Comparison of ENCODE assay signal across 8 cellular contexts in the genomic region with DNA sequence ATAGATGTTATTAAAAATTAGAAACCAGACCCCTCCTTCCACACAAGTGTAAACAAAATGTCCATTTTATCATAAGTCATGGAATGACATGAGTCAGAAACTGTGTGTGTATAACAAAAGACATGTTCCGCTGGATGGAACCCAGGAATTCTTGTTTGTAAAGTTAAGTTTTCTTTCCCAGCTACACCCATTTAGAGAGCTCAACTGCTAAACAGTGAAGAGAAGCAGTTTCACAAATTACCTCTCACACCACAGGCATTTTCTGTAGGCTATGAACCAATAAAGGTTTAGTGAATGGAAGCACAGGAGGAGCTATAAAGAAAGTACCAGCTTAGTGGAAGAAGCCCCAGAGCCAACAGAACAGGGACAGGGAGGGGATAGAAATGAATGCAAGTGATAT. TPM values are rescaled to one million over a fixed set of nuclear protein-coding genes. Genes with fewer than 3 reads are reported as not detected.
A peak's percentile ranks its signal among the peaks of the same experiment; 100 is the strongest.
DNase-seq lines count a peak whose midpoint lies in the region; ATAC-seq and TF ChIP-seq lines count a peak whose summit lies in the region.
"Not testable (repeated sequence)": the region's sequence is repeated elsewhere in the genome, so short reads cannot be mapped to it uniquely, and the experiment has no call there.

No MANE protein-coding gene starts in this region.

- peaks cover 32% of the 10 kb centered on the region for H3K4me1 Mint-ChIP-seq in T-helper 2 cell treated with Interferon-gamma antibody and Interleukin-4, amounts not matched to agents 5 μg/mL and 100 μg/mL, for 36 hours (ENCODE audit: low read depth)
- H3K4me1 Mint-ChIP-seq in naive thymus-derived CD8-positive, alpha-beta T cell = peaks cover 27 to 58% (median 55%) of the 10 kb centered on the region in 4 donors
- H3K4me1 Mint-ChIP-seq in stimulated activated naive CD8-positive, alpha-beta T cell treated with anti-CD3 and anti-CD28 coated beads, Interleukin-15, Interleukin-2, amounts not matched to agents 100 ng/mL and 50 ng/mL, for 24 hours (ENCODE audit: low read depth) = peaks cover 65% of the 10 kb centered on the region

- not testable (repeated sequence) for H3K27me3 Mint-ChIP-seq in T-helper 2 cell treated with Interferon-gamma antibody and Interleukin-4, amounts not matched to agents 5 μg/mL and 100 μg/mL, for 36 hours (ENCODE audit: low read depth); naive thymus-derived CD8-positive, alpha-beta T cell; stimulated activated naive CD8-positive, alpha-beta T cell treated with anti-CD3 and anti-CD28 coated beads, Interleukin-15, Interleukin-2, amounts not matched to agents 100 ng/mL and 50 ng/mL, for 24 hours

- peaks cover 0 to 12% of the 10 kb centered on the region in 2 donors for H3K4me1 ChIP-seq in right atrium auricular region

- not testable (repeated sequence) for H3K9me3 ChIP-seq in right atrium auricular region

- not testable (repeated sequence) for H3K27me3 ChIP-seq in right atrium auricular region

- POLR2A ChIA-PET in naive thymus-derived CD8-positive, alpha-beta T cell (lab: Charles Lee) = interaction anchor here (0.8 kb wide), 1 partner anchor 139 kb away, joined by 4 read pairs; no protein-coding TSS in a partner anchor

- DNase-seq in AG20443 (ENCODE audit: low spot score) (peak; percentile 11), HS-5 (ENCODE audit: low read depth) (peak; percentile 26), astrocyte of the hippocampus (ENCODE audit: low read depth, low spot score) (peak; percentile 82), epithelial cell of esophagus (ENCODE audit: low read depth) (peak; percentile 89)
- DNase-seq in T-helper 2 cell treated with Interferon-gamma antibody and Interleukin-4, amounts not matched to agents 5 μg/mL and 100 μg/mL, for 36 hours (ENCODE audit: low spot score); right atrium auricular region (ENCODE audit: low spot score); naive thymus-derived CD8-positive, alpha-beta T cell: not testable (repeated sequence)

- H3K27ac ChIP-seq in right atrium auricular region = peak overlapping the region; percentile 48 to 66

- not testable (repeated sequence) for TF ChIP-seq CTCF in epithelial cell of esophagus (IDR thresholded peaks at IDR 0.05; ENCODE audit: insufficient read depth, low read depth, low read length, missing control alignments); right atrium auricular region (IDR thresholded peaks at IDR 0.05)

- H3K9me3 Mint-ChIP-seq in T-helper 2 cell treated with Interferon-gamma antibody and Interleukin-4, amounts not matched to agents 5 μg/mL and 100 μg/mL, for 36 hours; naive thymus-derived CD8-positive, alpha-beta T cell; stimulated activated naive CD8-positive, alpha-beta T cell treated with anti-CD3 and anti-CD28 coated beads, Interleukin-15, Interleukin-2, amounts not matched to agents 100 ng/mL and 50 ng/mL, for 24 hours: not testable (repeated sequence)

- not testable (repeated sequence) for H3K4me3 ChIP-seq in epithelial cell of esophagus (ENCODE audit: low read length); right atrium auricular region

- H3K27ac Mint-ChIP-seq in T-helper 2 cell treated with Interferon-gamma antibody and Interleukin-4, amounts not matched to agents 5 μg/mL and 100 μg/mL, for 36 hours = peak overlapping the region; percentile 9
- H3K27ac Mint-ChIP-seq in naive thymus-derived CD8-positive, alpha-beta T cell = peak overlapping the region; percentile 34 to 92 (median 72)
- H3K27ac Mint-ChIP-seq in stimulated activated naive CD8-positive, alpha-beta T cell treated with anti-CD3 and anti-CD28 coated beads, Interleukin-15, Interleukin-2, amounts not matched to agents 100 ng/mL and 50 ng/mL, for 24 hours = peak overlapping the region; percentile 91

- peaks cover 18% of the 10 kb centered on the region for H3K36me3 Mint-ChIP-seq in T-helper 2 cell treated with Interferon-gamma antibody and Interleukin-4, amounts not matched to agents 5 μg/mL and 100 μg/mL, for 36 hours (ENCODE audit: low read depth)
- peaks cover 0 to 15% (median 3%) of the 10 kb centered on the region in 3 donors for H3K36me3 Mint-ChIP-seq in naive thymus-derived CD8-positive, alpha-beta T cell
- peaks cover 46% of the 10 kb centered on the region for H3K36me3 Mint-ChIP-seq in stimulated activated naive CD8-positive, alpha-beta T cell treated with anti-CD3 and anti-CD28 coated beads, Interleukin-15, Interleukin-2, amounts not matched to agents 100 ng/mL and 50 ng/mL, for 24 hours (ENCODE audit: low read depth)

- H3K4me3 Mint-ChIP-seq in T-helper 2 cell treated with Interferon-gamma antibody and Interleukin-4, amounts not matched to agents 5 μg/mL and 100 μg/mL, for 36 hours = not testable (repeated sequence)
- peak overlapping the region in 1 of 10 donors; percentile 44 for H3K4me3 Mint-ChIP-seq in naive thymus-derived CD8-positive, alpha-beta T cell
- H3K4me3 Mint-ChIP-seq in stimulated activated naive CD8-positive, alpha-beta T cell treated with anti-CD3 and anti-CD28 coated beads, Interleukin-15, Interleukin-2, amounts not matched to agents 100 ng/mL and 50 ng/mL, for 24 hours = peak overlapping the region; percentile 41

- not testable (repeated sequence) for H3K36me3 ChIP-seq in right atrium auricular region

- not testable (repeated sequence) for ATAC-seq in naive thymus-derived CD8-positive, alpha-beta T cell

RNA-seq across cellular contexts. Expression of gene GLUD1, which starts 12.4 kb away (rescaled TPM):
- total RNA-seq in right atrium auricular region = 10 to 100 TPM; 88.6 TPM
- 10 to 100 TPM; 89.8 to 91.9 TPM for total RNA-seq in naive thymus-derived CD8-positive, alpha-beta T cell
- polyA plus RNA-seq in naive thymus-derived CD8-positive, alpha-beta T cell = 100 to 1,000 TPM; 111 to 126 (median 124) TPM

RNA-seq across cellular contexts. Expression of gene SHLD2, which starts 12.8 kb away (rescaled TPM):
- total RNA-seq in right atrium auricular region = 10 to 100 TPM; 13.5 to 16.5 TPM
- 10 to 100 TPM; 24.1 to 24.5 TPM for total RNA-seq in naive thymus-derived CD8-positive, alpha-beta T cell
- 10 to 100 TPM; 17.7 to 22.5 (median 18.7) TPM for polyA plus RNA-seq in naive thymus-derived CD8-positive, alpha-beta T cell

Comparison
In these comparisons a context has a peak if more than half of its experiments do, and no peak if none do; other contexts are left out.
1. H3K27ac Mint-ChIP-seq: peak in every context shown above with its lines; median percentile 91 in stimulated activated naive CD8-positive, alpha-beta T cell treated with anti-CD3 and anti-CD28 coated beads, Interleukin-15, Interleukin-2, amounts not matched to agents 100 ng/mL and 50 ng/mL, for 24 hours; 72 in naive thymus-derived CD8-positive, alpha-beta T cell; 9 in T-helper 2 cell treated with Interferon-gamma antibody and Interleukin-4, amounts not matched to agents 5 μg/mL and 100 μg/mL, for 36 hours.